In genomic region chr13:24043590-24044350, GRCh38 we compare ENCODE assay signal across 1 cellular context.
TF ChIP-seq lines count a peak whose summit lies in the region.

No MANE protein-coding gene starts in this region.

TF ChIP-seq in GM23338, 12 proteins besides CTCF, POLR2A, EP300 and RAD21 (continued from another document):
- TF ChIP-seq ZNF462 (CRISPR knock-in tag; IDR thresholded peaks at IDR 0.05) (no peak), CREB1 (CRISPR knock-in tag; IDR thresholded peaks at IDR 0.05; ENCODE audit: low read depth) (no peak)
